Comparison of ENCODE assay signal across 8 cellular contexts in genomic region chr3:197737749-197738462, GRCh38. TPM values are rescaled to one million over a fixed set of nuclear protein-coding genes. Genes with fewer than 3 reads are reported as not detected.
DNase-seq lines count a peak whose midpoint lies in the region; ATAC-seq and TF ChIP-seq lines count a peak whose summit lies in the region.
"Had no signal": no experiment of that assay in that cellular context is flagged by ENCODE, and none has a peak within 500 bp of the region (broad histone marks: within the 10 kb centered on the region; RNA-seq: fewer than 3 reads in every experiment).

No MANE protein-coding gene starts in this region.

- in situ Hi-C loops in HAP-1 (cut with MboI; ENCODE audit: low sequenced_read_pairs), result no loop called here

- H3K27ac ChIP-seq in SK-N-MC (0 out of 2 replicates have a peak overlapping the region, but pooled peaks have one; percentile 6), skin epidermis (peak overlapping the region in 6 of 21 experiments; percentile 48 to 90 (median 86)), substantia nigra (ENCODE audit: low read depth, low read length, poor library complexity, severe bottlenecking) (no peak overlapping the region)

- no peaks in the 10 kb centered on the region for H3K27me3 ChIP-seq in HAP-1 (ENCODE audit: low read depth)

- TF ChIP-seq CTCF in fibroblast of villous mesenchyme (IDR thresholded peaks at IDR 0.05; ENCODE audit: insufficient read depth, low read depth, low read length), result no peak

- no peak for ATAC-seq in HG03045 (IDR thresholded peaks at IDR 0.05; ENCODE audit: unreplicated experiment)
- no peak for ATAC-seq in HG03342 (IDR thresholded peaks at IDR 0.05; ENCODE audit: unreplicated experiment)

- peak overlapping the region; percentile 79 for H3K4me3 ChIP-seq in HAP-1
- peak overlapping the region; percentile 86 for H3K4me3 ChIP-seq in SK-N-MC
- H3K4me3 ChIP-seq in fibroblast of villous mesenchyme (ENCODE audit: low read depth, low read length), result peak overlapping the region; percentile 83
- H3K4me3 ChIP-seq in skin epidermis, result peak overlapping the region in 4 of 7 experiments; percentile 75 to 97 (median 89)

- no peaks in the 10 kb centered on the region for H3K9me3 ChIP-seq in HAP-1
- H3K9me3 ChIP-seq in SK-N-MC (ENCODE audit: low read depth, low read length), result no peaks in the 10 kb centered on the region

- DNase-seq in HAP-1 (ENCODE audit: low spot score in 2 of 2) (no peak), SK-N-MC (ENCODE audit: low read depth, low spot score) (no peak), fibroblast of villous mesenchyme (ENCODE audit: low read depth) (no peak), substantia nigra (lab: John Stamatoyannopoulos, UW) (no peak)
- DNase-seq: NCI-H1436 had no signal

- peaks cover 14% of the 10 kb centered on the region for H3K4me1 ChIP-seq in HAP-1

- H3K36me3 ChIP-seq in HAP-1 (replicated peaks), result no peaks in the 10 kb centered on the region
- no peaks in the 10 kb centered on the region for H3K36me3 ChIP-seq in SK-N-MC (ENCODE audit: insufficient read depth, low read length)

- peak overlapping the region; percentile 91 for H3K9ac ChIP-seq in SK-N-MC (ENCODE audit: insufficient read length)

RNA-seq across cellular contexts. Expression of gene RUBCN, which starts 1.2 kb away (rescaled TPM):
- 26.4 and 28.1 TPM in 2 replicates for total RNA-seq in fibroblast of villous mesenchyme

RNA-seq across cellular contexts. Expression of gene FYTTD1, which starts 11.8 kb away (rescaled TPM):
- 43.5 and 58.3 TPM in 2 replicates for total RNA-seq in fibroblast of villous mesenchyme

RNA-seq across cellular contexts. Expression of gene LRCH3, which starts 53.1 kb away (rescaled TPM):
- total RNA-seq in fibroblast of villous mesenchyme, result 96.3 and 149 TPM in 2 replicates
